17 cellular contexts compared by ENCODE assay signal in the genomic region with DNA sequence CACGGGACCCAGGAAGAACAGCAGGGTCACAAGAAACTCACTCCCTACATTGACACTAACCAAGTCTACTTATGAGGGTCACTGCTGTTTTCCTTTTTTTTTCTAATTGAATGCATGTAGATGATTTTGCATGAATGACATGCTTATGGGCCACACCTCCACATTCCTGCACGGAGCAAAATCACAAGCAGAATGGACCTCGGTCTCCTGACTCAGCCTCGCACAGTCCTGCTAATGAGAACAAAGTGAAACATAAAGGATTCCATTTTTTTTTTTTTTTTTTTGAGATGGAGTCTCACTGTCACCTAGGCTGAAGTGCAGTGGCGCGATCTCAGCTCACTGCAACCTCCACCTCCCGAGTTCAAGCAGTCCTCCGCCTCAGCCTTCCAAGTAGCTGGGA. TPM values are rescaled to one million over a fixed set of nuclear protein-coding genes. Genes with fewer than 3 reads are reported as not detected.
DNase-seq lines count a peak whose midpoint lies in the region; ATAC-seq, FAIRE-seq and TF ChIP-seq lines count a peak whose summit lies in the region.
"Had no signal": no experiment of that assay in that cellular context is flagged by ENCODE, and none has a peak within 500 bp of the region (broad histone marks: within the 10 kb centered on the region; RNA-seq: fewer than 3 reads in every experiment).

No MANE protein-coding gene starts in this region.

- H3K27me3 ChIP-seq in small intestine (ENCODE audit: control insufficient read depth in 2 of 2, insufficient read depth in 2 of 2, low read length in 2 of 2): no peaks in the 10 kb centered on the region
- H3K27me3 ChIP-seq: BLaER1 treated with 17β-estradiol and CSF1 and Interleukin-3, amounts not matched to agents 10 nM and 100 nM had no signal

- no peak for FAIRE-seq in small intestine (lab: Jason Lieb, UNC)
- FAIRE-seq: GM18507 had no signal

- H3K27ac ChIP-seq in 22Rv1 (peak overlapping the region; percentile 3; the same call in 1 of the 2 replicates), small intestine (ENCODE audit: low read depth in 1 of 2, low read length in 1 of 2) (peak overlapping the region in 1 of 2 donors; percentile 94)

- intact Hi-C loops in left colon (cut with DNase I, micrococcal nuclease): no loop called here
- intact Hi-C loops in activated CD4-positive, alpha-beta memory T cell treated with anti-CD3 and anti-CD28 coated beads for 36 hours (cut with micrococcal nuclease): no loop called here

- POLR2A ChIA-PET in activated CD4-positive, alpha-beta memory T cell treated with anti-CD3 and anti-CD28 coated beads for 36 hours (lab: Charles Lee): no interaction called here

- no peaks in the 10 kb centered on the region for H3K9me3 ChIP-seq in small intestine (ENCODE audit: control insufficient read depth, low read depth)
- H3K9me3 ChIP-seq: BLaER1 treated with 17β-estradiol and CSF1 and Interleukin-3, amounts not matched to agents 10 nM and 100 nM had no signal

- H3K27me3 Mint-ChIP-seq in activated CD4-positive, alpha-beta memory T cell treated with anti-CD3 and anti-CD28 coated beads for 36 hours: no peaks in the 10 kb centered on the region

- H3K4me3 Mint-ChIP-seq in activated CD4-positive, alpha-beta memory T cell treated with anti-CD3 and anti-CD28 coated beads for 36 hours: no peak overlapping the region
- H3K4me3 Mint-ChIP-seq: CD4-positive, CD25-positive, alpha-beta regulatory T cell; H9 had no signal

- H3K36me3 Mint-ChIP-seq in activated CD4-positive, alpha-beta memory T cell treated with anti-CD3 and anti-CD28 coated beads for 36 hours: no peaks in the 10 kb centered on the region
- H3K36me3 Mint-ChIP-seq: CD4-positive, CD25-positive, alpha-beta regulatory T cell had no signal

- ATAC-seq in left colon (peak; percentile 51), HG02884 (IDR thresholded peaks at IDR 0.05; ENCODE audit: unreplicated experiment) (no peak), GM18505 (IDR thresholded peaks at IDR 0.05; ENCODE audit: unreplicated experiment) (no peak)

- no peaks in the 10 kb centered on the region for H3K9me3 Mint-ChIP-seq in activated CD4-positive, alpha-beta memory T cell treated with anti-CD3 and anti-CD28 coated beads for 36 hours
- H3K9me3 Mint-ChIP-seq: H9 had no signal

- no peak overlapping the region for H3K4me3 ChIP-seq in small intestine (ENCODE audit: low read depth in 1 of 2, low read length in 2 of 2)

- peak; percentile 37 for DNase-seq in astrocyte of the hippocampus (ENCODE audit: low read depth, low spot score)
- DNase-seq in left colon: no peak
- peak; percentile 93 for DNase-seq in small intestine
- no peak for DNase-seq in activated CD4-positive, alpha-beta memory T cell treated with anti-CD3 and anti-CD28 coated beads for 36 hours
- DNase-seq: ACHN; Calu3; CD4-positive, CD25-positive, alpha-beta regulatory T cell; DMS 273 treated with DMSO at 0.1 percent for 48 hours; GOT3; H9; IMR-90; KBM-7 had no signal

- CTCF ChIA-PET in activated CD4-positive, alpha-beta memory T cell treated with anti-CD3 and anti-CD28 coated beads for 36 hours (lab: Charles Lee): interaction anchor here (1.5 kb wide), 1 partner anchor 55 kb away, joined by 5 read pairs; no protein-coding TSS in a partner anchor

- H3K4me1 ChIP-seq in small intestine (ENCODE audit: control insufficient read depth in 2 of 2, insufficient read depth in 1 of 2, low read depth in 1 of 2, low read length in 1 of 2): peaks cover 0 to 11% of the 10 kb centered on the region in 2 donors

- WGBS in small intestine, 3 donors: 42 to 76% (median 57%) methylated on average over 8 of the region's 8 CpGs

- H3K36me3 ChIP-seq in small intestine (ENCODE audit: control insufficient read depth in 2 of 2, insufficient read depth in 2 of 2, low read length in 2 of 2): no peaks in the 10 kb centered on the region

- TF ChIP-seq CTCF in 22Rv1 (IDR thresholded peaks at IDR 0.05): no peak

- H3K27ac Mint-ChIP-seq in activated CD4-positive, alpha-beta memory T cell treated with anti-CD3 and anti-CD28 coated beads for 36 hours: no peak overlapping the region
- H3K27ac Mint-ChIP-seq: CD4-positive, CD25-positive, alpha-beta regulatory T cell had no signal

- no peak for TF ChIP-seq POLR2A in GM18505 (IDR thresholded peaks at IDR 0.05; ENCODE audit: borderline replicate concordance, extremely low read depth, insufficient read depth, insufficient read length)

- H3K4me1 Mint-ChIP-seq in activated CD4-positive, alpha-beta memory T cell treated with anti-CD3 and anti-CD28 coated beads for 36 hours (ENCODE audit: low read depth): no peaks in the 10 kb centered on the region

RNA-seq across cellular contexts. Expression of a gene that starts 12.3 kb away (rescaled TPM):
- total RNA-seq in left colon: 10 to 100 TPM; 39.1 to 66.1 TPM
- 100 to 1,000 TPM in 2 of 3 donors, 10 to 100 TPM in 1; 41.9 to 230 (median 181) TPM for polyA plus RNA-seq in small intestine
- total RNA-seq in activated CD4-positive, alpha-beta memory T cell treated with anti-CD3 and anti-CD28 coated beads for 36 hours: 10 to 100 TPM; 11.4 to 12.8 TPM

Comparison
In these comparisons a context has a peak if more than half of its experiments do, and no peak if none do; other contexts are left out.
1. DNase-seq: peak in astrocyte of the hippocampus (single experiment) and small intestine (single experiment); none in left colon (0 of 2) and activated CD4-positive, alpha-beta memory T cell treated with anti-CD3 and anti-CD28 coated beads for 36 hours (single experiment).